ENCODE assay signal across 8 cellular contexts in genomic region chr12:6873094-6874006, GRCh38. TPM values are rescaled to one million over a fixed set of nuclear protein-coding genes. Genes with fewer than 3 reads are reported as not detected.
A peak's percentile ranks its signal among the peaks of the same experiment; 100 is the strongest.
DNase-seq lines count a peak whose midpoint lies in the region; ATAC-seq and TF ChIP-seq lines count a peak whose summit lies in the region.

Gene SPSB2, minus strand, starts transcription at chr12:6873303. Its CDS starts 402 bp downstream, at chr12:6872901.

- under 1% methylated on average over 65 of the region's 65 CpGs for WGBS in liver

- H3K27ac ChIP-seq in liver (ENCODE audit: low read depth in 1 of 2, low read length in 2 of 2), result peak within 1 kb of the TSS; percentile 54 to 75

- peak; percentile 99 for DNase-seq in CD1c-positive myeloid dendritic cell (ENCODE audit: extremely low spot score)
- DNase-seq in NCI-H82 (lab: John Stamatoyannopoulos, UW), result peak; percentile 99
- peak; percentile 98 for DNase-seq in activated CD4-positive, alpha-beta T cell treated with anti-CD3 and anti-CD28 coated beads, Interleukin-2, amount 50 U/mL, for 4 hours
- peak; percentile 96 for DNase-seq in dermis blood vessel endothelial cell
- peak; percentile 100 for DNase-seq in stimulated activated CD4-positive, alpha-beta T cell treated with anti-CD3 and anti-CD28 coated beads, Interleukin-4, amount 100 ng/mL, for 1 hour

- TF ChIP-seq CTCF in liver (IDR thresholded peaks at IDR 0.05; ENCODE audit: low read depth, low read length, missing input control), result no peak

- peak within 1 kb of the TSS; percentile 69 to 76 (median 75) for H3K4me3 ChIP-seq in liver (ENCODE audit: low read depth in 1 of 3, low read length in 3 of 3)

- H3K9me3 ChIP-seq in liver (ENCODE audit: control insufficient read depth in 4 of 4, low read length in 3 of 4), result no peaks in the 10 kb centered on the region

- TF ChIP-seq RAD21 in liver (IDR thresholded peaks at IDR 0.05), result peak; percentile 17 to 53

- ATAC-seq in GM19452 (IDR thresholded peaks at IDR 0.05; ENCODE audit: unreplicated experiment) (peak; percentile 76), HG03571 (IDR thresholded peaks at IDR 0.05; ENCODE audit: unreplicated experiment) (peak; percentile 63)

- peaks cover 0 to 44% (median 32%) of the 10 kb centered on the region in 4 donors for H3K4me1 ChIP-seq in liver (ENCODE audit: control insufficient read depth in 4 of 4, insufficient read depth in 4 of 4, low read length in 3 of 4)

- H3K27me3 ChIP-seq in liver (ENCODE audit: control insufficient read depth in 4 of 4, insufficient read depth in 4 of 4, low read length in 3 of 4), result no peaks in the 10 kb centered on the region

- peaks cover 4 to 12% (median 7%) of the 10 kb centered on the region in 4 donors for H3K36me3 ChIP-seq in liver (ENCODE audit: control insufficient read depth in 4 of 4, insufficient read depth in 3 of 4, low read depth in 1 of 4, low read length in 3 of 4)

- H3K9ac ChIP-seq in liver (ENCODE audit: low read depth in 1 of 2, low read length in 2 of 2), result peak within 1 kb of the TSS; percentile 45 to 65

TF ChIP-seq in liver, 16 proteins besides CTCF, POLR2A, EP300 and RAD21:
- TF ChIP-seq REST (IDR thresholded peaks at IDR 0.05) (peak; percentile 43), EGR1 (IDR thresholded peaks at IDR 0.05; ENCODE audit: low read depth in 2 of 2) (no peak), GABPA (IDR thresholded peaks at IDR 0.05 in 1 of 2, conservative IDR thresholded peaks at IDR 0.05 in 1 of 2) (peak in 1 of 2 donors; percentile 80), HNF4A (conservative IDR thresholded peaks at IDR 0.05) (peak in 1 of 2 donors; percentile 15), FOXA2 (IDR thresholded peaks at IDR 0.05) (no peak), ZBTB33 (IDR thresholded peaks at IDR 0.05) (no peak), SP1 (IDR thresholded peaks at IDR 0.05) (peak; percentile 67), RXRA (IDR thresholded peaks at IDR 0.05) (peak in 1 of 2 donors; percentile 21), MAX (IDR thresholded peaks at IDR 0.05) (peak; percentile 15), NR2F2 (IDR thresholded peaks at IDR 0.05) (peak; percentile 37), FOXA1 (IDR thresholded peaks at IDR 0.05) (peak; percentile 4)

RNA-seq across cellular contexts. Expression of gene SPSB2, which starts in this region (rescaled TPM):
- total RNA-seq in dermis blood vessel endothelial cell (3.5 and 6.0 TPM in 2 replicates), liver (1 to 10 TPM; 3.2 to 4.3 TPM)
- polyA plus RNA-seq in liver, result 1 to 10 TPM; 3.9 to 4.6 TPM

Comparison
In these comparisons a context has a peak if more than half of its experiments do, and no peak if none do; other contexts are left out.
1. Peak in every context shown above with its lines: DNase-seq, ATAC-seq, H3K4me3 ChIP-seq and H3K27ac ChIP-seq.